8 cellular contexts compared by ENCODE assay signal in genomic region chr10:97499561-97500296, GRCh38. TPM values are rescaled to one million over a fixed set of nuclear protein-coding genes. Genes with fewer than 3 reads are reported as not detected.
A peak's percentile ranks its signal among the peaks of the same experiment; 100 is the strongest.
DNase-seq lines count a peak whose midpoint lies in the region; ATAC-seq and TF ChIP-seq lines count a peak whose summit lies in the region.

No MANE protein-coding gene starts in this region.

- H3K4me3 Mint-ChIP-seq in CD14-positive monocyte: peak overlapping the region; percentile 92 to 93
- peak overlapping the region; percentile 70 to 88 (median 84) for H3K4me3 Mint-ChIP-seq in IgD-negative memory B cell
- peak overlapping the region; percentile 74 for H3K4me3 Mint-ChIP-seq in progenitor cell of endocrine pancreas (ENCODE audit: low read depth)

- H3K4me3 ChIP-seq in right cardiac atrium (ENCODE audit: low read length): peak overlapping the region; percentile 53

- H3K27ac ChIP-seq in right cardiac atrium (ENCODE audit: low read length): peak overlapping the region; percentile 94

- peak overlapping the region; percentile 52 to 91 (median 83) for H3K27ac Mint-ChIP-seq in CD14-positive monocyte
- H3K27ac Mint-ChIP-seq in IgD-negative memory B cell: peak overlapping the region in 1 of 3 donors; percentile 73
- H3K27ac Mint-ChIP-seq in progenitor cell of endocrine pancreas: peak overlapping the region; percentile 51

- peak; percentile 55 for DNase-seq in CD14-positive monocyte (ENCODE audit: low spot score)
- peak in 29 of 56 donors; percentile 17 to 69 (median 45) for DNase-seq in amygdala (lab: John Stamatoyannopoulos, UW)
- DNase-seq in right cardiac atrium: peak; percentile 86 to 95 (median 92)
- no peak for DNase-seq in progenitor cell of endocrine pancreas (ENCODE audit: low spot score, unreplicated experiment)
- no peak for DNase-seq in epidermal melanocyte (ENCODE audit: insufficient read length, low spot score)

- 1% methylated on average over 41 of the region's 41 CpGs for WGBS in right cardiac atrium

- H3K4me1 Mint-ChIP-seq in CD14-positive monocyte: peaks cover 51% of the 10 kb centered on the region
- peaks cover 4 to 19% (median 16%) of the 10 kb centered on the region in 3 donors for H3K4me1 Mint-ChIP-seq in IgD-negative memory B cell
- H3K4me1 Mint-ChIP-seq in progenitor cell of endocrine pancreas (ENCODE audit: low read depth): peaks cover 34% of the 10 kb centered on the region

- intact Hi-C loops in CD14-positive monocyte (cut with micrococcal nuclease) (loop anchor here (5.0 to 10.0 kb wide), 7 partner anchors 52 to 165 kb away; partner anchors contain the start of genes EXOSC1 (in 2 of the 2), ZDHHC16 (in 2 of the 2), FRAT2 (in 1 of the 2) and MORN4 (in 1 of the 2)), right cardiac atrium (cut with DNase I) (loop anchor here in 1 of 4 donors (5.0 kb wide), 1 partner anchor 48 kb away; no protein-coding TSS in a partner anchor)

- peaks cover 4 to 13% of the 10 kb centered on the region in 2 donors for H3K36me3 Mint-ChIP-seq in CD14-positive monocyte
- H3K36me3 Mint-ChIP-seq in IgD-negative memory B cell: no peaks in the 10 kb centered on the region
- no peaks in the 10 kb centered on the region for H3K36me3 Mint-ChIP-seq in progenitor cell of endocrine pancreas (ENCODE audit: insufficient read depth)

- peaks cover 23% of the 10 kb centered on the region for H3K4me1 ChIP-seq in right cardiac atrium (ENCODE audit: control insufficient read depth, insufficient read depth, low read length)

- TF ChIP-seq CTCF in CD14-positive monocyte (IDR thresholded peaks at IDR 0.05) (no peak), progenitor cell of endocrine pancreas (IDR thresholded peaks at IDR 0.05; ENCODE audit: unreplicated experiment) (no peak)

- no peaks in the 10 kb centered on the region for H3K27me3 ChIP-seq in right cardiac atrium (ENCODE audit: control insufficient read depth, insufficient read depth)

- no peak for ATAC-seq in right cardiac atrium
- ATAC-seq in GM21825 (IDR thresholded peaks at IDR 0.05; ENCODE audit: unreplicated experiment): no peak
- no peak for ATAC-seq in HG02938 (IDR thresholded peaks at IDR 0.05; ENCODE audit: unreplicated experiment)

- H3K9me3 ChIP-seq in right cardiac atrium (ENCODE audit: control insufficient read depth, low read length): no peaks in the 10 kb centered on the region

- peaks cover 0 to 2% (median 0%) of the 10 kb centered on the region in 3 donors for H3K27me3 Mint-ChIP-seq in CD14-positive monocyte (ENCODE audit: low read depth in 3 of 3)
- H3K27me3 Mint-ChIP-seq in IgD-negative memory B cell: peaks cover 26% of the 10 kb centered on the region
- H3K27me3 Mint-ChIP-seq in progenitor cell of endocrine pancreas: peaks cover 23% of the 10 kb centered on the region

- H3K9me3 Mint-ChIP-seq in CD14-positive monocyte: peaks cover 0 to 2% (median 0%) of the 10 kb centered on the region in 7 donors
- peaks cover 0 to 2% (median 0%) of the 10 kb centered on the region in 3 donors for H3K9me3 Mint-ChIP-seq in IgD-negative memory B cell
- no peaks in the 10 kb centered on the region for H3K9me3 Mint-ChIP-seq in progenitor cell of endocrine pancreas (ENCODE audit: low read depth)

RNA-seq across cellular contexts. Expression of gene UBTD1, which starts 1.0 kb away (rescaled TPM):
- 10 to 100 TPM; 17.2 to 20.0 TPM for polyA plus RNA-seq in CD14-positive monocyte
- 1.2 TPM for polyA plus RNA-seq in IgD-negative memory B cell
- 10 to 100 TPM; 24.8 to 27.6 (median 25.8) TPM for total RNA-seq in right cardiac atrium
- 42.1 TPM for polyA plus RNA-seq in right cardiac atrium
- 9.0 and 9.2 TPM in 2 replicates for total RNA-seq in progenitor cell of endocrine pancreas

RNA-seq across cellular contexts. Expression of gene MMS19, which starts 1.5 kb away (rescaled TPM):
- 10 to 100 TPM; 23.2 to 29.2 TPM for polyA plus RNA-seq in CD14-positive monocyte
- 29.1 TPM for polyA plus RNA-seq in IgD-negative memory B cell
- 10 to 100 TPM; 32.8 to 40.0 (median 36.8) TPM for total RNA-seq in right cardiac atrium
- 33.7 TPM for polyA plus RNA-seq in right cardiac atrium
- 80.6 and 82.1 TPM in 2 replicates for total RNA-seq in progenitor cell of endocrine pancreas

RNA-seq across cellular contexts. Expression of gene ZDHHC16, which starts 53.8 kb away (rescaled TPM):
- polyA plus RNA-seq in CD14-positive monocyte (10 to 100 TPM; 24.1 to 26.4 TPM), IgD-negative memory B cell (23.3 TPM), right cardiac atrium (23.4 TPM)
- total RNA-seq in right cardiac atrium (10 to 100 TPM; 18.9 to 28.6 (median 23.8) TPM), progenitor cell of endocrine pancreas (59.6 and 64.9 TPM in 2 replicates)

RNA-seq across cellular contexts. Expression of gene EXOSC1, which starts 53.9 kb away (rescaled TPM):
- polyA plus RNA-seq in CD14-positive monocyte: 10 to 100 TPM; 55.8 to 60.6 TPM
- polyA plus RNA-seq in IgD-negative memory B cell: 60.6 TPM
- 10 to 100 TPM; 19.8 to 22.1 (median 21.1) TPM for total RNA-seq in right cardiac atrium
- 35.2 TPM for polyA plus RNA-seq in right cardiac atrium
- total RNA-seq in progenitor cell of endocrine pancreas: 38.0 and 41.5 TPM in 2 replicates

Comparison
In these comparisons a context has a peak if more than half of its experiments do, and no peak if none do; other contexts are left out.
1. DNase-seq: peak in CD14-positive monocyte (single experiment), amygdala (29 of 56) and right cardiac atrium (3 of 3); none in progenitor cell of endocrine pancreas (single experiment) and epidermal melanocyte (single experiment).
2. Peak in every context shown above with its lines, with median percentiles within 50 percentile points of each other: H3K4me3 Mint-ChIP-seq.